2 cellular contexts compared by ENCODE assay signal in the genomic region with DNA sequence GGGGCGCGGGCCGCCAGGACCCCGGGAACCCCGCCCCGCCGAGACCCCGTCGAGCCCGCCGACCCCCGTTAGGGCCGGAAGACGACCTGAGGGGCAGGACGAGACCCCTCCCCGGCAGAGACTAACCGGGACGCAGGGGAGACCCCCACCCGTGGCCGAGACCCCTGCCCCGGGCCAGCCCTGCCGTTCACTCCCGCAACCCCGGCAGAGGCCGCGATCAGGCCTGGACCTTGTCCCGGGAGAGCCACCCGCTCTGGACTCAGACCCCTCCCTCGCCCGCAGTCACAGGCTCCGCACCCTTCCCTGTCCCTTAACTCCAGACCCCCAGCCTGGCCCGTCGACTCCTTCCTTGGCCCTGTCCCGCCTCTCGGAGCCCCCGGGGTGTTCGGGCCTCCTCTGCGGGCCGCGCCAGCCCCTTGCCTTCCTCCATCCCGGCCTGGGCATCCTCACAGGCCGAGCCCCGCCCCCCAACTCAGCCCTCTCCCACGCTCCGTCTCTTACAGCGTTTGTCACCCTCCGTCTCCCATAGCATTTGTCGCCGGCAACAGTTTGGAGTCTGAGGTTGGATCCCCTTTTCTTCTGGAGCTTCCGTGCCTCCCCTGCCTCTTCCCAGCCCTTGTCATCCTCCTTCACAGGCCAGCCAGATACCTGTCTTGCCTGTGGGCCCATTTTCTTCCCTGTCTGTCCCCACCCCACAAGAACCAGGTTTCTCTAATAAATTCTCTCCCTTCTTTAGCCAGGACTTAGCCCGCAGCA.
TF ChIP-seq lines count a peak whose summit lies in the region.

No MANE protein-coding gene starts in this region.

TF ChIP-seq in GM12878, 131 proteins besides CTCF, POLR2A, EP300 and RAD21:
- TF ChIP-seq BCL11A (IDR thresholded peaks at IDR 0.05; ENCODE audit: low read depth, low read length) (0 out of 2 replicates have a peak, but pooled peaks have one; percentile 6), SRF (IDR thresholded peaks at IDR 0.05; ENCODE audit: low read depth in 2 of 2, low read length in 2 of 2) (no peak), SMC3 (IDR thresholded peaks at IDR 0.05; ENCODE audit: borderline replicate concordance, low read length) (no peak), EGR1 (IDR thresholded peaks at IDR 0.05; ENCODE audit: borderline replicate concordance in 1 of 2, low read depth in 2 of 2, low read length in 2 of 2) (0 out of 3 replicates have a peak, but pooled peaks of 1 of the 2 experiments have one; percentile 2), CHD1 (IDR thresholded peaks at IDR 0.05; ENCODE audit: low read depth, low read length) (no peak), ZBED1 (IDR thresholded peaks at IDR 0.05; ENCODE audit: borderline replicate concordance) (no peak), TARDBP (IDR thresholded peaks at IDR 0.05; ENCODE audit: borderline replicate concordance) (no peak), RBBP5 (conservative IDR thresholded peaks at IDR 0.05) (no peak), STAT1 (conservative IDR thresholded peaks at IDR 0.05) (no peak), EED (IDR thresholded peaks at IDR 0.05; ENCODE audit: low read depth) (0 out of 2 replicates have a peak, but pooled peaks have one; percentile 5), HDGF (IDR thresholded peaks at IDR 0.05) (0 out of 2 replicates have a peak, but pooled peaks have one; percentile 73), NKRF (conservative IDR thresholded peaks at IDR 0.05) (0 out of 2 replicates have a peak, but pooled peaks have one; percentile 11), NR2C2 (IDR thresholded peaks at IDR 0.05; ENCODE audit: borderline replicate concordance, control insufficient read depth, insufficient read length, low read depth) (no peak)
- TF ChIP-seq, protein P1, sequence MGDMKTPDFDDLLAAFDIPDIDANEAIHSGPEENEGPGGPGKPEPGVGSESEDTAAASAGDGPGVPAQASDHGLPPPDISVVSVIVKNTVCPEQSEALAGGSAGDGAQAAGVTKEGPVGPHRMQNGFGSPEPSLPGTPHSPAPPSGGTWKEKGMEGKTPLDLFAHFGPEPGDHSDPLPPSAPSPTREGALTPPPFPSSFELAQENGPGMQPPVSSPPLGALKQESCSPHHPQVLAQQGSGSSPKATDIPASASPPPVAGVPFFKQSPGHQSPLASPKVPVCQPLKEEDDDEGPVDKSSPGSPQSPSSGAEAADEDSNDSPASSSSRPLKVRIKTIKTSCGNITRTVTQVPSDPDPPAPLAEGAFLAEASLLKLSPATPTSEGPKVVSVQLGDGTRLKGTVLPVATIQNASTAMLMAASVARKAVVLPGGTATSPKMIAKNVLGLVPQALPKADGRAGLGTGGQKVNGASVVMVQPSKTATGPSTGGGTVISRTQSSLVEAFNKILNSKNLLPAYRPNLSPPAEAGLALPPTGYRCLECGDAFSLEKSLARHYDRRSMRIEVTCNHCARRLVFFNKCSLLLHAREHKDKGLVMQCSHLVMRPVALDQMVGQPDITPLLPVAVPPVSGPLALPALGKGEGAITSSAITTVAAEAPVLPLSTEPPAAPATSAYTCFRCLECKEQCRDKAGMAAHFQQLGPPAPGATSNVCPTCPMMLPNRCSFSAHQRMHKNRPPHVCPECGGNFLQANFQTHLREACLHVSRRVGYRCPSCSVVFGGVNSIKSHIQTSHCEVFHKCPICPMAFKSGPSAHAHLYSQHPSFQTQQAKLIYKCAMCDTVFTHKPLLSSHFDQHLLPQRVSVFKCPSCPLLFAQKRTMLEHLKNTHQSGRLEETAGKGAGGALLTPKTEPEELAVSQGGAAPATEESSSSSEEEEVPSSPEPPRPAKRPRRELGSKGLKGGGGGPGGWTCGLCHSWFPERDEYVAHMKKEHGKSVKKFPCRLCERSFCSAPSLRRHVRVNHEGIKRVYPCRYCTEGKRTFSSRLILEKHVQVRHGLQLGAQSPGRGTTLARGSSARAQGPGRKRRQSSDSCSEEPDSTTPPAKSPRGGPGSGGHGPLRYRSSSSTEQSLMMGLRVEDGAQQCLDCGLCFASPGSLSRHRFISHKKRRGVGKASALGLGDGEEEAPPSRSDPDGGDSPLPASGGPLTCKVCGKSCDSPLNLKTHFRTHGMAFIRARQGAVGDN (IDR thresholded peaks at IDR 0.05), result no peak
- TF ChIP-seq, protein P2, sequence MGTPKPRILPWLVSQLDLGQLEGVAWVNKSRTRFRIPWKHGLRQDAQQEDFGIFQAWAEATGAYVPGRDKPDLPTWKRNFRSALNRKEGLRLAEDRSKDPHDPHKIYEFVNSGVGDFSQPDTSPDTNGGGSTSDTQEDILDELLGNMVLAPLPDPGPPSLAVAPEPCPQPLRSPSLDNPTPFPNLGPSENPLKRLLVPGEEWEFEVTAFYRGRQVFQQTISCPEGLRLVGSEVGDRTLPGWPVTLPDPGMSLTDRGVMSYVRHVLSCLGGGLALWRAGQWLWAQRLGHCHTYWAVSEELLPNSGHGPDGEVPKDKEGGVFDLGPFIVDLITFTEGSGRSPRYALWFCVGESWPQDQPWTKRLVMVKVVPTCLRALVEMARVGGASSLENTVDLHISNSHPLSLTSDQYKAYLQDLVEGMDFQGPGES (IDR thresholded peaks at IDR 0.05), result no peak
TF ChIP-seq in GM12878: peak in this region for 5.

TF ChIP-seq in liver, 16 proteins besides CTCF, POLR2A, EP300 and RAD21:
- no peak for TF ChIP-seq JUND (IDR thresholded peaks at IDR 0.05)
- TF ChIP-seq HNF4G (IDR thresholded peaks at IDR 0.05), result no peak
- TF ChIP-seq NR2F2 (IDR thresholded peaks at IDR 0.05), result no peak
- TF ChIP-seq, protein P3, sequence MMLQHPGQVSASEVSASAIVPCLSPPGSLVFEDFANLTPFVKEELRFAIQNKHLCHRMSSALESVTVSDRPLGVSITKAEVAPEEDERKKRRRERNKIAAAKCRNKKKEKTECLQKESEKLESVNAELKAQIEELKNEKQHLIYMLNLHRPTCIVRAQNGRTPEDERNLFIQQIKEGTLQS (IDR thresholded peaks at IDR 0.05), result no peak
- no peak for TF ChIP-seq TAF1 (conservative IDR thresholded peaks at IDR 0.05)
- TF ChIP-seq, protein P4, sequence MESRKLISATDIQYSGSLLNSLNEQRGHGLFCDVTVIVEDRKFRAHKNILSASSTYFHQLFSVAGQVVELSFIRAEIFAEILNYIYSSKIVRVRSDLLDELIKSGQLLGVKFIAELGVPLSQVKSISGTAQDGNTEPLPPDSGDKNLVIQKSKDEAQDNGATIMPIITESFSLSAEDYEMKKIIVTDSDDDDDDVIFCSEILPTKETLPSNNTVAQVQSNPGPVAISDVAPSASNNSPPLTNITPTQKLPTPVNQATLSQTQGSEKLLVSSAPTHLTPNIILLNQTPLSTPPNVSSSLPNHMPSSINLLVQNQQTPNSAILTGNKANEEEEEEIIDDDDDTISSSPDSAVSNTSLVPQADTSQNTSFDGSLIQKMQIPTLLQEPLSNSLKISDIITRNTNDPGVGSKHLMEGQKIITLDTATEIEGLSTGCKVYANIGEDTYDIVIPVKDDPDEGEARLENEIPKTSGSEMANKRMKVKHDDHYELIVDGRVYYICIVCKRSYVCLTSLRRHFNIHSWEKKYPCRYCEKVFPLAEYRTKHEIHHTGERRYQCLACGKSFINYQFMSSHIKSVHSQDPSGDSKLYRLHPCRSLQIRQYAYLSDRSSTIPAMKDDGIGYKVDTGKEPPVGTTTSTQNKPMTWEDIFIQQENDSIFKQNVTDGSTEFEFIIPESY (IDR thresholded peaks at IDR 0.05), result no peak
- TF ChIP-seq GABPA (IDR thresholded peaks at IDR 0.05 in 1 of 2, conservative IDR thresholded peaks at IDR 0.05 in 1 of 2), result no peak
- no peak for TF ChIP-seq SP1 (IDR thresholded peaks at IDR 0.05)
- no peak for TF ChIP-seq FOXA1 (IDR thresholded peaks at IDR 0.05)
- TF ChIP-seq RXRA (IDR thresholded peaks at IDR 0.05), result no peak
- no peak for TF ChIP-seq FOXA2 (IDR thresholded peaks at IDR 0.05)
- no peak for TF ChIP-seq HNF4A (conservative IDR thresholded peaks at IDR 0.05)
- TF ChIP-seq REST (IDR thresholded peaks at IDR 0.05), result no peak
- no peak for TF ChIP-seq YY1 (IDR thresholded peaks at IDR 0.05)
- TF ChIP-seq, protein P5, sequence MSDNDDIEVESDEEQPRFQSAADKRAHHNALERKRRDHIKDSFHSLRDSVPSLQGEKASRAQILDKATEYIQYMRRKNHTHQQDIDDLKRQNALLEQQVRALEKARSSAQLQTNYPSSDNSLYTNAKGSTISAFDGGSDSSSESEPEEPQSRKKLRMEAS (IDR thresholded peaks at IDR 0.05), result no peak
- TF ChIP-seq EGR1 (IDR thresholded peaks at IDR 0.05; ENCODE audit: low read depth in 2 of 2), result no peak
